17 cellular contexts compared by ENCODE assay signal in the genomic region with DNA sequence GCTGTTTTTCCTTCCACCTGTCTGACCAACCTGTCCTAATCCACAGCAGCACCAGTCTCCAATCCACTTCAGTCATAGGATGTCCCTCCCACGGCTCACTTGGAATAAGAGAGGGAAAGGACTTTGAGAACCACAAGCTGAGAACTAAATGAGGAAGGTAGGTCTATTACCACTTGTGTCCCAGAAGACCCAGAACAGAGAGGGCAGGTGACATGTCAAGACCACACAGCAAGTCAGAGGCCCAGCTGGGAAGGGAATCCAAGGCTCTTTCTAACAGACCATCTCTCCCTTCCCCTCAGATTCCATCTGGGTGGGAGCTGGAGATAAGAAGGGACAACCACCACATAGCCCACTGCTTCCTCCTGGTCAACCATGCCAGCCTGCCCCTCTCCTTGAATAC. TPM values are rescaled to one million over a fixed set of nuclear protein-coding genes. Genes with fewer than 3 reads are reported as not detected.
A peak's percentile ranks its signal among the peaks of the same experiment; 100 is the strongest.
DNase-seq lines count a peak whose midpoint lies in the region; ATAC-seq, FAIRE-seq and TF ChIP-seq lines count a peak whose summit lies in the region.
"Had no signal": no experiment of that assay in that cellular context is flagged by ENCODE, and none has a peak within 500 bp of the region (broad histone marks: within the 10 kb centered on the region; RNA-seq: fewer than 3 reads in every experiment).

No MANE protein-coding gene starts in this region.

- TF ChIP-seq CTCF in CD4-positive, alpha-beta T cell (IDR thresholded peaks at IDR 0.05), result no peak
- TF ChIP-seq CTCF in sigmoid colon (IDR thresholded peaks at IDR 0.05) (no peak), body of pancreas (IDR thresholded peaks at IDR 0.05) (no peak)

- H3K9me3 ChIP-seq in CD4-positive, alpha-beta T cell (ENCODE audit: control insufficient read depth, low read length), result no peaks in the 10 kb centered on the region
- H3K9me3 ChIP-seq in sigmoid colon, result no peaks in the 10 kb centered on the region
- no peaks in the 10 kb centered on the region for H3K9me3 ChIP-seq in body of pancreas
- H3K9me3 ChIP-seq: neutrophil, right atrium auricular region had no signal

- H3K9me3 Mint-ChIP-seq in CD4-positive, alpha-beta T cell, result no peaks in the 10 kb centered on the region
- H3K9me3 Mint-ChIP-seq in activated naive CD8-positive, alpha-beta T cell treated with anti-CD3 and anti-CD28 coated beads, Interleukin-2, amount 10 ng/mL, durations not matched to agents 7 days and 5 days, result no peaks in the 10 kb centered on the region
- H3K9me3 Mint-ChIP-seq: type B pancreatic cell had no signal

- no peak for TF ChIP-seq EP300 in sigmoid colon (IDR thresholded peaks at IDR 0.05)

- peak overlapping the region; percentile 61 for H3K4me3 Mint-ChIP-seq in CD4-positive, alpha-beta T cell
- peak overlapping the region; percentile 26 for H3K4me3 Mint-ChIP-seq in activated naive CD8-positive, alpha-beta T cell treated with anti-CD3 and anti-CD28 coated beads, Interleukin-2, amount 10 ng/mL, durations not matched to agents 7 days and 5 days
- H3K4me3 Mint-ChIP-seq: type B pancreatic cell had no signal

- intact Hi-C loops in CD4-positive, alpha-beta T cell (cut with DNase I, micrococcal nuclease), result loop anchor here in 1 of 2 experiments (2.0 kb wide), 1 partner anchor 16 kb away; no protein-coding TSS in a partner anchor
- intact Hi-C loops in sigmoid colon (cut with DNase I) (no loop called here), body of pancreas (cut with DNase I) (no loop called here)

- H3K4me3 ChIP-seq in sigmoid colon (no peak overlapping the region), body of pancreas (no peak overlapping the region)
- H3K4me3 ChIP-seq: PC-9, right atrium auricular region had no signal

- H3K27ac ChIP-seq in CD4-positive, alpha-beta T cell (ENCODE audit: low read depth, low read length), result peak overlapping the region; percentile 57
- H3K27ac ChIP-seq in sigmoid colon (peak overlapping the region; percentile 34 to 83 (median 66)), body of pancreas (no peak overlapping the region)
- H3K27ac ChIP-seq: neutrophil, PC-9 had no signal

- peaks cover 86% of the 10 kb centered on the region for H3K36me3 Mint-ChIP-seq in CD4-positive, alpha-beta T cell (ENCODE audit: low read depth)
- H3K36me3 Mint-ChIP-seq in activated naive CD8-positive, alpha-beta T cell treated with anti-CD3 and anti-CD28 coated beads, Interleukin-2, amount 10 ng/mL, durations not matched to agents 7 days and 5 days, result peaks cover 51% of the 10 kb centered on the region

- no peak for DNase-seq in CD4-positive, alpha-beta T cell
- DNase-seq in GM19239 (ENCODE audit: insufficient read length, low spot score), result no peak
- DNase-seq in activated naive CD8-positive, alpha-beta T cell treated with anti-CD3 and anti-CD28 coated beads, Interleukin-2, amount 10 ng/mL, durations not matched to agents 7 days and 5 days, result no peak
- no peak for DNase-seq in sigmoid colon
- DNase-seq in effector CD8-positive, alpha-beta T cell (lab: John Stamatoyannopoulos, UW), result no peak
- DNase-seq in body of pancreas, result no peak
- DNase-seq: effector CD4-positive, alpha-beta T cell; NCI-H2081; NCI-H774; PC-9; stimulated activated CD4-positive, alpha-beta T cell treated with anti-CD3 and anti-CD28 coated beads, Interleukin-4, amount 100 ng/mL, for 24 hours; stimulated activated CD8-positive, alpha-beta memory T cell treated with anti-CD3 and anti-CD28 coated beads, Interleukin-4, amount 100 ng/mL, for 48 hours had no signal

- H3K36me3 ChIP-seq in sigmoid colon (peaks cover 18 to 53% (median 35%) of the 10 kb centered on the region in 4 donors), body of pancreas (replicated peaks in 1 of 2; ENCODE audit: insufficient read depth in 1 of 2, low read depth in 2 of 2) (no peaks in the 10 kb centered on the region)

- FAIRE-seq in GM19239 (lab: Jason Lieb, UNC), result peak; percentile 59
- FAIRE-seq: keratinocyte had no signal

- H3K27ac Mint-ChIP-seq in CD4-positive, alpha-beta T cell, result peak overlapping the region; percentile 91
- peak overlapping the region; percentile 93 for H3K27ac Mint-ChIP-seq in activated naive CD8-positive, alpha-beta T cell treated with anti-CD3 and anti-CD28 coated beads, Interleukin-2, amount 10 ng/mL, durations not matched to agents 7 days and 5 days
- H3K27ac Mint-ChIP-seq: type B pancreatic cell had no signal

- CTCF ChIA-PET in CD4-positive, alpha-beta T cell (lab: Charles Lee), result interaction anchor here (0.6 to 2.9 kb wide), 3 partner anchors 17 to 110 kb away, joined by 3 to 20 read pairs (median 14); a partner anchor contains a TSS

- no peaks in the 10 kb centered on the region for H3K27me3 ChIP-seq in CD4-positive, alpha-beta T cell (ENCODE audit: control insufficient read depth, insufficient read depth, low read length)
- H3K27me3 ChIP-seq in sigmoid colon (no peaks in the 10 kb centered on the region), body of pancreas (no peaks in the 10 kb centered on the region)
- H3K27me3 ChIP-seq: neutrophil, right atrium auricular region had no signal

- TF ChIP-seq POLR2A in sigmoid colon (IDR thresholded peaks at IDR 0.05) (no peak), body of pancreas (IDR thresholded peaks at IDR 0.05) (no peak)

- ATAC-seq in CD4-positive, alpha-beta T cell (ENCODE audit: poor library complexity), result no peak
- ATAC-seq in activated naive CD8-positive, alpha-beta T cell treated with anti-CD3 and anti-CD28 coated beads, Interleukin-2, amount 10 ng/mL, durations not matched to agents 7 days and 5 days (ENCODE audit: low read depth), result no peak
- ATAC-seq in GM21528 (IDR thresholded peaks at IDR 0.05; ENCODE audit: low FRiP score, unreplicated experiment), result no peak
- ATAC-seq in body of pancreas, result no peak

- H3K4me1 Mint-ChIP-seq in CD4-positive, alpha-beta T cell (ENCODE audit: low read depth), result peaks cover 94% of the 10 kb centered on the region
- H3K4me1 Mint-ChIP-seq in activated naive CD8-positive, alpha-beta T cell treated with anti-CD3 and anti-CD28 coated beads, Interleukin-2, amount 10 ng/mL, durations not matched to agents 7 days and 5 days, result peaks cover 85% of the 10 kb centered on the region

- H3K27me3 Mint-ChIP-seq in CD4-positive, alpha-beta T cell, result no peaks in the 10 kb centered on the region
- H3K27me3 Mint-ChIP-seq in activated naive CD8-positive, alpha-beta T cell treated with anti-CD3 and anti-CD28 coated beads, Interleukin-2, amount 10 ng/mL, durations not matched to agents 7 days and 5 days, result no peaks in the 10 kb centered on the region
- H3K27me3 Mint-ChIP-seq: type B pancreatic cell had no signal

- 87 to 88% methylated on average over 1 of the region's 1 CpG for WGBS in sigmoid colon, 2 donors
- 60% methylated on average over 1 of the region's 1 CpG for WGBS in body of pancreas, 2 donors

- POLR2A ChIA-PET in CD4-positive, alpha-beta T cell (lab: Charles Lee), result interaction anchor here (0.8 to 7.8 kb wide), 5 partner anchors 11 to 56 kb away, joined by 3 to 71 read pairs (median 4); a partner anchor contains a TSS
- POLR2A ChIA-PET in activated naive CD8-positive, alpha-beta T cell treated with anti-CD3 and anti-CD28 coated beads, Interleukin-2, amount 10 ng/mL, durations not matched to agents 7 days and 5 days (lab: Charles Lee), result interaction anchor here (2.4 to 4.7 kb wide), 3 partner anchors 8 to 17 kb away, joined by 14 to 36 read pairs (median 29); a partner anchor contains a TSS

- peaks cover 0 to 78% (median 72%) of the 10 kb centered on the region in 4 donors for H3K4me1 ChIP-seq in sigmoid colon
- no peaks in the 10 kb centered on the region for H3K4me1 ChIP-seq in body of pancreas

RNA-seq across cellular contexts. Expression of a gene that starts 14.6 kb away (rescaled TPM):
- 100 to 1,000 TPM; 108 to 130 TPM for total RNA-seq in CD4-positive, alpha-beta T cell
- 100 to 1,000 TPM; 518 to 538 TPM for total RNA-seq in activated naive CD8-positive, alpha-beta T cell treated with anti-CD3 and anti-CD28 coated beads, Interleukin-2, amount 10 ng/mL, durations not matched to agents 7 days and 5 days
- total RNA-seq in sigmoid colon, result 100 to 1,000 TPM; 233 to 333 (median 259) TPM
- polyA plus RNA-seq in sigmoid colon, result 100 to 1,000 TPM in 1 of 3 donors, 10 to 100 TPM in 2; 22.9 to 121 (median 45.0) TPM
- 10 to 100 TPM; 60.3 to 60.4 TPM for total RNA-seq in body of pancreas

Comparison
In these comparisons a context has a peak if more than half of its experiments do, and no peak if none do; other contexts are left out.
1. H3K27ac ChIP-seq: peak in CD4-positive, alpha-beta T cell (single experiment) and sigmoid colon (4 of 4); none in body of pancreas (0 of 4).